8 cellular contexts compared by ENCODE assay signal in the genomic region with DNA sequence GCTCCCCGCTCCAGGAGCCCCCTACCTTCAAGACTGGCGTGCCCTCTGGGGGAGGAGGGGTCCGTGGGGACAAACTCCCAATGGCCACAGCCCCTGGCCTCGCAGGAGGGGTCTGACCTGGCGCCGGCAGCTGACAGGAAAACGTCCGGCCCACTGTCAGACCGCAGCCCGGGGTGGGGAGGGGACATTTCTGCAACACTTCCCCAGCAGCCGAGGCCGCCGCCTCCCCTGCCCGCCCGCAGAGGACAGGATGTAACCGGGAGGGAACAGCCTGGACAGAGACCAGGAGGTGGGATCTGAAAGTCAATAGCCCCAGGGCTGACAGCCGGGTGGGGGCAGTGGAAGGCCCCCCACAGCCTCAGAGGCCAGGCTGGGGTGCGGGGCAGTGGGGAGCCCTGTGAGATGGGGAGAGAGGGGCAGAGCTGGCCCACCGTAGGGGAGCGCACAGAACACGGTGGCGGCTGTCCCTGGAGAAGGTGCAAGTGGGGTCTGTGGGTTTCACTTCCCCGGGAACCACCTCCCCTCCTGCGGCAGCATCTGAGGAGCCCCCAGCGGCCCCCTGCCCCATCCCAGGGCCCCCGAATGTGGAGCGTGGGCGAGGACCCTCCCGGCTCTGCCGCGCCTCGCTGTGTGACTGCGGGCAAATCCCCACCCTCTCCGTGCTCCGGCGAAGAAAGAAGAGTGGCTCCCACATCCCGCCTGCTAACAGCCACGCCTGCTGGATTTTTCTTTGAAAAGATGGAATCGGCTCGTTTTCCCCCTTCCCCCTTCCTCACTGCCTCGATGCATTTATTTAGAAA. TPM values are rescaled to one million over a fixed set of nuclear protein-coding genes. Genes with fewer than 3 reads are reported as not detected.
DNase-seq lines count a peak whose midpoint lies in the region; ATAC-seq and TF ChIP-seq lines count a peak whose summit lies in the region.

A gene with protein sequence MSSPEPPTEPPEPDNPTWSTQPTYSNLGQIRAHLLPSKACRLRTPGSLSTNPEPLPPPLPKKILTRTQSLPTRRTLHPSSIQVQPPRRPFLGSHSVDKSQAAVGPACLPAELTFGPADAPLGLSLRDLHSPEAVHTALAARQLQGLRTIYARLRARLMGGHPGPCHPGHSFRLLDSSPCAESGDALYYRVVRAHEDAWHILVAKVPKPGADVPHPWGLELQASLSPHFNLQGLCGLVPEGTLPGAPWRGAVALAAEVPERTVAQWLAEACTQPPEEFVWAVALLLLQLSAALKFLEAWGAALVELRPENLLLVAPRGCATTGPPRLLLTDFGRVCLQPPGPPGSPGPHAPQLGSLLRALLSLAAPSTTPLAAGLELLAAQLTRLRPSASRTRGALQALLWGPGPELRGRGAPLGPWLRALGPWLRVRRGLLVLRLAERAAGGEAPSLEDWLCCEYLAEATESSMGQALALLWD (minus strand): TSS at position 114 of the 800 bp plus-strand sequence. CDS start 1,244 bp downstream, outside the sequence.

- H3K27ac ChIP-seq in HL-60 (replicated peaks) (peak within 1 kb of the TSS; percentile 80), ascending aorta (no peak within 1 kb of the TSS), skeletal muscle tissue (ENCODE audit: low read depth, low read length) (no peak within 1 kb of the TSS), Karpas-422 (ENCODE audit: low read length) (no peak within 1 kb of the TSS)

- H4K20me1 ChIP-seq in Karpas-422 (ENCODE audit: insufficient read depth, low read depth, low read length): peaks cover 7% of the 10 kb centered on the region; the same call in 1 of the 2 replicates

- H3K4me3 ChIP-seq in HL-60 (replicated peaks; ENCODE audit: insufficient read depth, low read length) (peak within 1 kb of the TSS; percentile 44), ascending aorta (peak within 1 kb of the TSS; percentile 13 to 54), skeletal muscle tissue (ENCODE audit: low read length in 3 of 3) (peak within 1 kb of the TSS in 2 of 3 donors; percentile 14 to 45), Karpas-422 (ENCODE audit: low read length) (no peak within 1 kb of the TSS)

- H3K9me2 ChIP-seq in Karpas-422 (replicated peaks; ENCODE audit: insufficient read depth, low read length): no peaks in the 10 kb centered on the region

- no peak within 1 kb of the TSS for H2AFZ ChIP-seq in Karpas-422 (ENCODE audit: low read length)

- no peak within 1 kb of the TSS for H3K4me2 ChIP-seq in Karpas-422 (ENCODE audit: low read depth, low read length, poor library complexity, severe bottlenecking)

- no peaks in the 10 kb centered on the region for H3K79me2 ChIP-seq in Karpas-422 (ENCODE audit: low read length)

- H3K9ac ChIP-seq in skeletal muscle tissue (ENCODE audit: low read depth in 1 of 3, low read length in 3 of 3) (peak within 1 kb of the TSS in 1 of 3 donors; percentile 54), Karpas-422 (ENCODE audit: low read length) (no peak within 1 kb of the TSS)

- ATAC-seq in HG03280 (IDR thresholded peaks at IDR 0.05; ENCODE audit: unreplicated experiment): no peak

- no peak for TF ChIP-seq CTCF in HL-60 (IDR thresholded peaks at IDR 0.05; ENCODE audit: insufficient read depth, low read length)
- no peak for TF ChIP-seq CTCF in ascending aorta (IDR thresholded peaks at IDR 0.05)

- H3K27me3 ChIP-seq in HL-60 (ENCODE audit: insufficient read depth, poor library complexity, severe bottlenecking) (no peaks in the 10 kb centered on the region), ascending aorta (no peaks in the 10 kb centered on the region), skeletal muscle tissue (ENCODE audit: control insufficient read depth in 3 of 3, insufficient read depth in 3 of 3, low read length in 3 of 3) (peaks cover under 1 to 15% (median 11%) of the 10 kb centered on the region in 3 donors), Karpas-422 (ENCODE audit: low read length) (no peaks in the 10 kb centered on the region)

- peak; percentile 75 for DNase-seq in Ammon's horn (ENCODE audit: low spot score)
- DNase-seq in HL-60 (ENCODE audit: low read depth in 1 of 2, low spot score in 1 of 2): peak in 1 of 2 experiments; percentile 90
- peak in 1 of 2 donors; percentile 80 for DNase-seq in ascending aorta (ENCODE audit: low spot score in 2 of 2)
- peak; percentile 70 for DNase-seq in iPS-NIHi7 (ENCODE audit: extremely low spot score)
- DNase-seq in Karpas-422: no peak
- DNase-seq in NCI-H2107 (lab: John Stamatoyannopoulos, UW): no peak

- intact Hi-C loops in ascending aorta (cut with DNase I): no loop called here

- H3K9me3 ChIP-seq in ascending aorta (no peaks in the 10 kb centered on the region), skeletal muscle tissue (ENCODE audit: control insufficient read depth in 3 of 3, low read length in 3 of 3) (no peaks in the 10 kb centered on the region), Karpas-422 (ENCODE audit: low read length) (no peaks in the 10 kb centered on the region)

- no peaks in the 10 kb centered on the region for H3K36me3 ChIP-seq in ascending aorta
- H3K36me3 ChIP-seq in skeletal muscle tissue (ENCODE audit: control insufficient read depth in 3 of 3, insufficient read depth in 3 of 3, low read length in 3 of 3): no peaks in the 10 kb centered on the region
- no peaks in the 10 kb centered on the region for H3K36me3 ChIP-seq in Karpas-422 (ENCODE audit: insufficient read depth, low read length)

- H3K4me1 ChIP-seq in ascending aorta (peaks cover 0 to 2% of the 10 kb centered on the region in 2 donors), skeletal muscle tissue (ENCODE audit: control insufficient read depth in 3 of 3, insufficient read depth in 3 of 3, low read length in 3 of 3) (peaks cover 0 to 3% (median 0%) of the 10 kb centered on the region in 3 donors), Karpas-422 (ENCODE audit: low read length) (no peaks in the 10 kb centered on the region)

RNA-seq across cellular contexts. Expression of the gene that starts here (rescaled TPM):
- total RNA-seq in ascending aorta (4.7 TPM), skeletal muscle tissue (not detected)
- total RNA-seq in Karpas-422 (2014; rRNA removed; shearing (Covaris generic); ENCODE audit: low replicate concordance): not detected in 2 replicates

Comparison
In these comparisons a context has a peak if more than half of its experiments do, and no peak if none do; other contexts are left out.
1. DNase-seq: peak in Ammon's horn (single experiment) and iPS-NIHi7 (single experiment); none in Karpas-422 (single experiment) and NCI-H2107 (single experiment).